ENCODE assay signal across 23 cellular contexts in genomic region chr7:30873207-30873606, GRCh38. TPM values are rescaled to one million over a fixed set of nuclear protein-coding genes. Genes with fewer than 3 reads are reported as not detected.
"Had no signal": no experiment of that assay in that cellular context is flagged by ENCODE, and none has a peak within 500 bp of the region (broad histone marks: within the 10 kb centered on the region; RNA-seq: fewer than 3 reads in every experiment).

No MANE protein-coding gene starts in this region.

- H3K4me1 Mint-ChIP-seq: memory B cell, natural killer cell, neural crest cell had no signal

- H3K9me3 ChIP-seq: colonic mucosa, esophagus muscularis mucosa, neutrophil, pancreas, right lobe of liver, testis, tibial artery had no signal

- H3K27me3 ChIP-seq: colonic mucosa, esophagus muscularis mucosa, foreskin keratinocyte, neutrophil, pancreas, right lobe of liver, stomach, testis, tibial artery had no signal

- H3K36me3 Mint-ChIP-seq: memory B cell, natural killer cell had no signal

- H3K27ac Mint-ChIP-seq: dendritic cell treated with granulocyte-macrophage colony-stimulating factor and Interleukin-4, amounts not matched to agents 40 ng/mL and 50 ng/mL, for 4 days; endodermal cell; memory B cell; natural killer cell; type B pancreatic cell had no signal

- H3K9me3 Mint-ChIP-seq: dendritic cell treated with granulocyte-macrophage colony-stimulating factor and Interleukin-4, amounts not matched to agents 40 ng/mL and 50 ng/mL, for 4 days; memory B cell; natural killer cell; neural crest cell had no signal

- H3K4me3 ChIP-seq: colonic mucosa, esophagus muscularis mucosa, lung, pancreas, right lobe of liver, stomach, testis, tibial artery had no signal

- H3K27ac ChIP-seq: colonic mucosa, esophagus muscularis mucosa, foreskin keratinocyte, neutrophil, pancreas, right lobe of liver, stomach, testis, tibial artery had no signal

- H3K36me3 ChIP-seq: colonic mucosa, neutrophil, pancreas, right lobe of liver had no signal

- H3K27me3 Mint-ChIP-seq: dendritic cell treated with granulocyte-macrophage colony-stimulating factor and Interleukin-4, amounts not matched to agents 40 ng/mL and 50 ng/mL, for 4 days; memory B cell; type B pancreatic cell had no signal

- H3K4me1 ChIP-seq: colonic mucosa, foreskin keratinocyte, testis had no signal

- ATAC-seq: foreskin keratinocyte, natural killer cell, pancreas, right lobe of liver had no signal

- DNase-seq: colonic mucosa; effector CD8-positive, alpha-beta T cell; endodermal cell; foreskin keratinocyte; natural killer cell; pancreas; retina; right lobe of liver; small intestine; stimulated activated CD4-positive, alpha-beta T cell treated with anti-CD3 and anti-CD28 coated beads, Interleukin-15, amount 100 ng/mL, for 24 hours; stimulated activated CD4-positive, alpha-beta T cell treated with anti-CD3 and anti-CD28 coated beads, Interleukin-2, amount 100 ng/mL, for 48 hours; stimulated activated naive CD4-positive, alpha-beta T cell treated with Interleukin-2 at 50 U/mL for 16 hours; stomach; substantia nigra; testis; tibial artery had no signal

- H3K4me3 Mint-ChIP-seq: dendritic cell treated with granulocyte-macrophage colony-stimulating factor and Interleukin-4, amounts not matched to agents 40 ng/mL and 50 ng/mL, for 4 days; endodermal cell; memory B cell; natural killer cell; neural crest cell; type B pancreatic cell had no signal

RNA-seq across cellular contexts. Expression of gene AQP1, which starts 38.4 kb away (rescaled TPM):
- total RNA-seq: foreskin keratinocyte had no signal
